ENCODE assay signal across 13 cellular contexts in the genomic region with DNA sequence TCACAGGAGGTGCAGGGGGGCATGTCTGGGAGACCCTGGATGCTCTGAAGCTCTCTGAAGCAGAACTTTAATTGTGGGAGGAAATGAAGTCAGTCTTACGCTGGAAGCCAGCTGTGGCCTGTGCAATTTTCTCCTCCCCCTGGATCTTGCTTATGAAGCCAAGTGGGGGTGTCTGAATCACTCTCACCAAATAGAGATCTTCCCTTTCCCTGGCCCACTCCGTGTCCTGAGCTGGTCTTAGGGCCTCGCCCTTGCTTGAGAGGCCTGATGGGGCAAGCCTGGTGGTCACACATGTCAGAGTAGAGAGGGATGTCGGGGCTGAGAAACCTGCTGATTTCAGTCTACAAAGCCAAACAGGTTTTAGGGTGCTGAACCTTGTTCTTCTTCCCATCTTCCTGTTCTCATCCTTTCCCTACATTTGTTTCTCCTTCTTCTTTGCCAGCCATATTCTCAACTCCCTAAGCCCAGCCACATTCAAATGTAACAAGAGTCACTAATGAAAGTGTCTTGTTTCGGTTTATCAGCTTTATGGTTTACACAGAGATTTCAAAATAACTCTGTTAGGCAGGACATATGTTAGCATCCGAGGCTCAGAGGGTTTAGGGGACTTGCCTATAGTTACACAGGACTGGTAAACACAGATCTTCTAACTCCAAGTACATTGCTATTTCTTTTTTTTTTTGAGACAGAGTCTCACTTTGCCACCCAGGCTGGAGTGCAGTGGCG.
A peak's percentile ranks its signal among the peaks of the same experiment; 100 is the strongest.
DNase-seq lines count a peak whose midpoint lies in the region; FAIRE-seq and TF ChIP-seq lines count a peak whose summit lies in the region.
"Had no signal": no experiment of that assay in that cellular context is flagged by ENCODE, and none has a peak within 500 bp of the region (broad histone marks: within the 10 kb centered on the region; RNA-seq: fewer than 3 reads in every experiment).

No MANE protein-coding gene starts in this region.

- H3K9me3 ChIP-seq in Loucy (ENCODE audit: insufficient read depth, low read depth, low read length), result no peaks in the 10 kb centered on the region
- no peaks in the 10 kb centered on the region for H3K9me3 ChIP-seq in thyroid gland
- no peaks in the 10 kb centered on the region for H3K9me3 ChIP-seq in kidney (ENCODE audit: control insufficient read depth in 1 of 2, low read length in 2 of 2)
- H3K9me3 ChIP-seq: lower lobe of right lung, spleen had no signal

- TF ChIP-seq CTCF in Loucy (conservative IDR thresholded peaks at IDR 0.05; ENCODE audit: low read length) (no peak), coronary artery (IDR thresholded peaks at IDR 0.05) (no peak), mesothelial cell of epicardium (IDR thresholded peaks at IDR 0.05; ENCODE audit: unreplicated experiment) (no peak), thyroid gland (IDR thresholded peaks at IDR 0.05) (no peak), kidney (IDR thresholded peaks at IDR 0.05; ENCODE audit: borderline replicate concordance, extremely low read depth, insufficient read depth) (no peak)

- peaks cover 14% of the 10 kb centered on the region for H3K4me1 Mint-ChIP-seq in mesothelial cell of epicardium

- peak overlapping the region; percentile 32 for H3K27ac Mint-ChIP-seq in mesothelial cell of epicardium

- intact Hi-C loops in thyroid gland (cut with DNase I), result no loop called here
- intact Hi-C loops in kidney (cut with DNase I), result no loop called here

- no peaks in the 10 kb centered on the region for H3K27me3 ChIP-seq in Loucy (ENCODE audit: insufficient read depth, low read length, poor library complexity, severe bottlenecking)
- H3K27me3 ChIP-seq in thyroid gland, result no peaks in the 10 kb centered on the region

- H3F3A ChIP-seq in Loucy (ENCODE audit: low read depth), result no peaks in the 10 kb centered on the region

- H3K9me3 Mint-ChIP-seq in mesothelial cell of epicardium, result no peaks in the 10 kb centered on the region

- H3K4me1 ChIP-seq in Loucy (ENCODE audit: insufficient read depth, low read length, poor library complexity, severe bottlenecking), result peaks cover 19% of the 10 kb centered on the region
- peaks cover 0 to 32% of the 10 kb centered on the region in 2 donors for H3K4me1 ChIP-seq in thyroid gland
- H3K4me1 ChIP-seq in kidney (ENCODE audit: control insufficient read depth in 1 of 2, insufficient read depth in 1 of 2, low read depth in 1 of 2, low read length in 2 of 2), result peaks cover 0 to 4% of the 10 kb centered on the region in 2 donors

- peaks cover 42% of the 10 kb centered on the region for H3K27me3 Mint-ChIP-seq in mesothelial cell of epicardium (ENCODE audit: low read depth)

- no peaks in the 10 kb centered on the region for H3K36me3 Mint-ChIP-seq in mesothelial cell of epicardium

- FAIRE-seq in kidney (lab: Jason Lieb, UNC), result no peak

- WGBS in thyroid gland, 2 donors, result 75 to 81% methylated on average over 7 of the region's 7 CpGs

- no peaks in the 10 kb centered on the region for H3K79me2 ChIP-seq in Loucy (ENCODE audit: insufficient read depth, low read length)

- H3K36me3 ChIP-seq in Loucy (ENCODE audit: insufficient read depth, low read length), result no peaks in the 10 kb centered on the region
- no peaks in the 10 kb centered on the region for H3K36me3 ChIP-seq in thyroid gland
- no peaks in the 10 kb centered on the region for H3K36me3 ChIP-seq in kidney (ENCODE audit: control insufficient read depth in 1 of 2, insufficient read depth in 2 of 2, low read length in 2 of 2)
- H3K36me3 ChIP-seq: lower lobe of right lung, spleen had no signal

- no peak overlapping the region for H3K4me3 Mint-ChIP-seq in mesothelial cell of epicardium

- peak overlapping the region; percentile 32 for H2AFZ ChIP-seq in Loucy (ENCODE audit: low read length)

- no peaks in the 10 kb centered on the region for H4K20me1 ChIP-seq in Loucy (ENCODE audit: insufficient read depth, low read length, poor library complexity, severe bottlenecking)

- H3K9ac ChIP-seq in Loucy (ENCODE audit: low read depth, low read length, poor library complexity, severe bottlenecking), result no peak overlapping the region
- H3K9ac ChIP-seq in kidney (ENCODE audit: low read length in 2 of 2), result no peak overlapping the region

- peak overlapping the region; percentile 55 for H3K4me2 ChIP-seq in Loucy (ENCODE audit: low read depth, low read length, poor library complexity, severe bottlenecking)

- TF ChIP-seq POLR2A in thyroid gland (IDR thresholded peaks at IDR 0.05), result no peak

- no peak overlapping the region for H3K4me3 ChIP-seq in Loucy (ENCODE audit: low read length, poor library complexity, severe bottlenecking)
- H3K4me3 ChIP-seq in coronary artery, result no peak overlapping the region
- H3K4me3 ChIP-seq in thyroid gland (replicated peaks in 1 of 3), result no peak overlapping the region
- no peak overlapping the region for H3K4me3 ChIP-seq in kidney (ENCODE audit: low read length in 2 of 2)
- H3K4me3 ChIP-seq: lower lobe of right lung, spleen had no signal

- DNase-seq in coronary artery (ENCODE audit: low spot score) (no peak), mesothelial cell of epicardium (ENCODE audit: low spot score in 2 of 2, unreplicated experiment in 2 of 2) (no peak), thyroid gland (no peak), kidney (no peak), epidermal melanocyte (ENCODE audit: insufficient read length, low spot score) (no peak), GM19240 (ENCODE audit: insufficient read length, low spot score) (no peak)
- DNase-seq: activated CD4-positive, CD25-positive, alpha-beta regulatory T cell; lower lobe of right lung; NCI-H2029; RPMI8226; spleen had no signal

- H3K27ac ChIP-seq in coronary artery (peak overlapping the region; percentile 57 to 81), thyroid gland (peak overlapping the region in 2 of 3 donors; percentile 45 to 46), kidney (ENCODE audit: low read depth in 2 of 2, low read length in 2 of 2) (peak overlapping the region in 1 of 2 donors; percentile 63)
- H3K27ac ChIP-seq: epithelial cell of prostate, lower lobe of right lung had no signal

- H3K9me2 ChIP-seq in Loucy (replicated peaks; ENCODE audit: low read depth, low read length), result no peaks in the 10 kb centered on the region
